In the genomic region with DNA sequence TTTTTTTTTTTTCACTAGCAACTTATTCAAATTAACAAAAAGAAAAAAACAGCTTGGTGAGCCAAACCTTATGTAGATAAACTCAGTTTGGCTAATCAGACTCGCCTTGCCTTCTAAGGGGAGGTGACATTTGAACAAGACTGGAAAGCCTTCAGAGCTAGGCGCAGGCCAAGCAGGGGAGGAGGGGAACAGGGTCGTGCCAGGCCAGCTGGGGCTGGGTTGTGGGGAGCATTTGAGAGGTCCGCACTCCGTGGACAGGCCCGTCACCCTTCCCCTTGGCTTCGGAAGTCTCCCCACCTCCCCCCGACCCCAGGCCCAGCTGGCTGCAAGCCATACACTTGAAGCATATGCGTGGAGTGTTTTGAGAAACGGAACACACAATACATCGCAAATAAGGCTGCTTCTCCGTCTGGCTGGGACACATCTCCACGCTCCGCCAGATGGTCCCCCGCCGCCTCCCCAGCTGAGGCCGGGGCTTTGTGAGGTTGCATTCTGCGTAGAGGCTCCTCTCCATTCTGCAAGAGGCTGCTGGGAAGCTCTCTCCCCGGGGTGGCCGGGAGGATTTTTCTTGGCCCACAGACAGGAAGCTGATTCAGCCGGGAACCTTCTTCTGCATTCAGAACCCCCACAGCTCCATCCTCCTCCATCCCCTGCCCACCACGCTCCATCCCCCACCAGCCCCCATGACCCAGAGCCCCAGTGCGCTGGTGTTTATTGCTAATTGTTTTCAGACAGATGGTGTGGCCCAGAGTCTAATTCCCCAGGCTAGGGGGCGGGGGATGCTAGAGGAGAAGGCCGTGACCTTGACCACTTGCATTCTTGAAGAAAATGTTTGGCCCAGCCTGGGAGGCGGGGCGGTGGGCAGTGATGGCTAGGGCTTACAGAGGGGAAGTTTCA, we compare ENCODE assay signal across 10 cellular contexts.
DNase-seq lines count a peak whose midpoint lies in the region; ATAC-seq lines count a peak whose summit lies in the region.
"Had no signal": no experiment of that assay in that cellular context is flagged by ENCODE, and none has a peak within 500 bp of the region (broad histone marks: within the 10 kb centered on the region; RNA-seq: fewer than 3 reads in every experiment).

No MANE protein-coding gene starts in this region.

- H3K4me1 ChIP-seq in duodenal mucosa (ENCODE audit: control insufficient read depth in 1 of 2, insufficient read depth in 2 of 2, low read length in 2 of 2): peaks cover 9 to 11% of the 10 kb centered on the region in 2 donors
- H3K4me1 ChIP-seq in aorta (ENCODE audit: control insufficient read depth in 1 of 2, insufficient read depth in 2 of 2, low read length in 2 of 2): no peaks in the 10 kb centered on the region

- H3K27ac ChIP-seq in duodenal mucosa (ENCODE audit: low read depth, low read length) (peak overlapping the region; percentile 55), aorta (ENCODE audit: low read depth in 1 of 2, low read length in 2 of 2) (peak overlapping the region in 1 of 2 donors; percentile 61)
- H3K27ac ChIP-seq: HL-60 had no signal

- intact Hi-C loops in aorta (cut with DNase I): no loop called here

- H3K9ac ChIP-seq in duodenal mucosa (ENCODE audit: low read depth in 1 of 2, low read length in 2 of 2): no peak overlapping the region

- H3K27me3 ChIP-seq in duodenal mucosa (ENCODE audit: control insufficient read depth in 1 of 2, insufficient read depth in 2 of 2, low read length in 2 of 2): no peaks in the 10 kb centered on the region
- no peaks in the 10 kb centered on the region for H3K27me3 ChIP-seq in aorta (ENCODE audit: control insufficient read depth in 1 of 2, insufficient read depth in 2 of 2, low read length in 1 of 2)

- ATAC-seq in aorta (ENCODE audit: low FRiP score): peak; percentile 83
- no peak for ATAC-seq in HG03108 (IDR thresholded peaks at IDR 0.05; ENCODE audit: unreplicated experiment)

- 5 to 9% methylated on average over 27 of the region's 27 CpGs for WGBS in aorta, 2 donors

- DNase-seq in EL (peak; percentile 85), NCI-H524 treated with DMSO at 0.1 percent for 48 hours (lab: John Stamatoyannopoulos, UW) (peak; percentile 92), midbrain (lab: John Stamatoyannopoulos, UW) (peak; percentile 78), aorta (peak; percentile 89 to 90), NCI-H526 (lab: John Stamatoyannopoulos, UW) (no peak), NCI-H146 treated with DMSO at 0.1 percent for 48 hours (lab: John Stamatoyannopoulos, UW; ENCODE audit: unreplicated experiment) (no peak)
- DNase-seq: naive B cell had no signal

- H3K4me3 ChIP-seq in duodenal mucosa (ENCODE audit: low read depth in 1 of 2, low read length in 2 of 2) (no peak overlapping the region), aorta (ENCODE audit: low read length in 2 of 2) (no peak overlapping the region)

- H3K9me3 ChIP-seq in duodenal mucosa (ENCODE audit: control insufficient read depth in 1 of 2, low read length in 2 of 2) (no peaks in the 10 kb centered on the region), aorta (ENCODE audit: control insufficient read depth, low read length) (no peaks in the 10 kb centered on the region)

- no peaks in the 10 kb centered on the region for H3K36me3 ChIP-seq in duodenal mucosa (ENCODE audit: control insufficient read depth in 1 of 2, insufficient read depth in 2 of 2, low read length in 2 of 2)
- no peaks in the 10 kb centered on the region for H3K36me3 ChIP-seq in aorta (ENCODE audit: control insufficient read depth in 1 of 2, insufficient read depth in 2 of 2, low read length in 1 of 2)

Comparison
In these comparisons a context has a peak if more than half of its experiments do, and no peak if none do; other contexts are left out.
1. DNase-seq: peak in EL (single experiment), NCI-H524 treated with DMSO at 0.1 percent for 48 hours (single experiment), midbrain (single experiment) and aorta (2 of 2); none in NCI-H526 (0 of 2) and NCI-H146 treated with DMSO at 0.1 percent for 48 hours (single experiment).